ENCODE assay signal across 2 cellular contexts in genomic region chr6:11819486-11819885, GRCh38.
TF ChIP-seq lines count a peak whose summit lies in the region.

No MANE protein-coding gene starts in this region.

TF ChIP-seq in HepG2, 621 proteins besides CTCF, POLR2A, EP300 and RAD21:
- TF ChIP-seq TBP (CRISPR knock-in tag; IDR thresholded peaks at IDR 0.05) (no peak), ZNF12 (CRISPR knock-in tag; IDR thresholded peaks at IDR 0.05) (peak; percentile 35; the same call in 1 of the 2 replicates)

TF ChIP-seq in K562, 482 proteins besides CTCF, POLR2A, EP300 and RAD21:
- TF ChIP-seq ZNF12 (CRISPR knock-in tag; IDR thresholded peaks at IDR 0.05) (peak; percentile 97), XRCC3 (IDR thresholded peaks at IDR 0.05) (no peak)
